Comparison of ENCODE assay signal across 15 cellular contexts in the genomic region with DNA sequence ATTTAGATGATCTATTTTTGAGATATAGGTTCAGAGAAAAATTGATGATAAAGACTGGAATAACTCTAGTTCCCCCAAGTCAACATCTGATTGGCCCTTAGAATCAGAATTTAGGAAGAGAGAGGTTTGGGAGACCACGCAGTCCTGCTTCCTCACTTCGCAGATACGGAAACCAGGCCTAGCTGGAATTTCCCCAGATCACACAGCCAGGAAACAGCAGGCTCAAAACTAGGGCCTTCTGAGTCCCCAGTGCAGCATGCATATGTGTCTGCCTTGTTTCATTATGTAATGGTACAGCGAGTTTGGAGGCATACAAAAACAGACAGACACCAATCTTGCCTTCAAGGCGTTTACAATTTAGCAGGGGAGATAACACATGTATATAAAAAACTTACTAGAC.
A peak's percentile ranks its signal among the peaks of the same experiment; 100 is the strongest.
DNase-seq lines count a peak whose midpoint lies in the region; ATAC-seq, FAIRE-seq and TF ChIP-seq lines count a peak whose summit lies in the region.
"Had no signal": no experiment of that assay in that cellular context is flagged by ENCODE, and none has a peak within 500 bp of the region (broad histone marks: within the 10 kb centered on the region; RNA-seq: fewer than 3 reads in every experiment).

No MANE protein-coding gene starts in this region.

- peak; percentile 38 for FAIRE-seq in GM12891 (lab: Jason Lieb, UNC)
- FAIRE-seq: GM12878, GM19239, HTR-8/SVneo had no signal

- peaks cover 3% of the 10 kb centered on the region for H3K27me3 Mint-ChIP-seq in activated CD4-positive, alpha-beta T cell treated with anti-CD3 and anti-CD28 coated beads, Interleukin-2, amount 10 ng/mL, durations not matched to agents 24 days and 14 days
- H3K27me3 Mint-ChIP-seq: CD4-positive, alpha-beta memory T cell had no signal

- DNase-seq in activated CD4-positive, alpha-beta T cell treated with anti-CD3 and anti-CD28 coated beads, Interleukin-2, amount 10 ng/mL, durations not matched to agents 24 days and 14 days, result no peak
- no peak for DNase-seq in activated CD4-positive, alpha-beta T cell treated with anti-CD3 and anti-CD28 coated beads for 4 hours
- DNase-seq in GM12891 (ENCODE audit: insufficient read length, low spot score) (no peak), dermis blood vessel endothelial cell (peak; percentile 67), lung microvascular endothelial cell (ENCODE audit: low read depth in 2 of 2) (peak; percentile 70 to 77), NCI-H510A (lab: John Stamatoyannopoulos, UW) (no peak), left colon (no peak)
- DNase-seq: C1 segment of cervical spinal cord; CD4-positive, alpha-beta memory T cell; DMS79; GOT3 had no signal

- H3K4me1 Mint-ChIP-seq in activated CD4-positive, alpha-beta T cell treated with anti-CD3 and anti-CD28 coated beads, Interleukin-2, amount 10 ng/mL, durations not matched to agents 24 days and 14 days, result peaks cover 28% of the 10 kb centered on the region

- intact Hi-C loops in activated CD4-positive, alpha-beta T cell treated with anti-CD3 and anti-CD28 coated beads, Interleukin-2, amount 10 ng/mL, durations not matched to agents 24 days and 14 days (cut with micrococcal nuclease), result no loop called here
- intact Hi-C loops in left colon (cut with DNase I, micrococcal nuclease), result no loop called here

- no peak for TF ChIP-seq POLR2A in GM12891 (IDR thresholded peaks at IDR 0.05; ENCODE audit: low read depth, low read length)

- H3K4me3 Mint-ChIP-seq in activated CD4-positive, alpha-beta T cell treated with anti-CD3 and anti-CD28 coated beads, Interleukin-2, amount 10 ng/mL, durations not matched to agents 24 days and 14 days, result no peak overlapping the region
- H3K4me3 Mint-ChIP-seq: CD4-positive, alpha-beta memory T cell had no signal

- H3K36me3 Mint-ChIP-seq in activated CD4-positive, alpha-beta T cell treated with anti-CD3 and anti-CD28 coated beads, Interleukin-2, amount 10 ng/mL, durations not matched to agents 24 days and 14 days (ENCODE audit: low read depth), result no peaks in the 10 kb centered on the region

- peak overlapping the region; percentile 13 for H3K27ac Mint-ChIP-seq in activated CD4-positive, alpha-beta T cell treated with anti-CD3 and anti-CD28 coated beads, Interleukin-2, amount 10 ng/mL, durations not matched to agents 24 days and 14 days

- H3K9me3 Mint-ChIP-seq in activated CD4-positive, alpha-beta T cell treated with anti-CD3 and anti-CD28 coated beads, Interleukin-2, amount 10 ng/mL, durations not matched to agents 24 days and 14 days, result no peaks in the 10 kb centered on the region
- H3K9me3 Mint-ChIP-seq: CD4-positive, alpha-beta memory T cell had no signal

- no peak for ATAC-seq in HG02571 (IDR thresholded peaks at IDR 0.05; ENCODE audit: unreplicated experiment)
- no peak for ATAC-seq in left colon
- ATAC-seq: GM12878 had no signal

TF ChIP-seq in GM12891, 5 proteins besides CTCF, POLR2A, EP300 and RAD21:
- TF ChIP-seq TAF1 (IDR thresholded peaks at IDR 0.05; ENCODE audit: low read depth, low read length), result no peak
- no peak for TF ChIP-seq PAX5 (IDR thresholded peaks at IDR 0.05; ENCODE audit: insufficient read depth, low read length, severe bottlenecking)
- TF ChIP-seq POLR2AphosphoS5 (IDR thresholded peaks at IDR 0.05; ENCODE audit: low read depth, low read length), result no peak
- no peak for TF ChIP-seq POU2F2 (IDR thresholded peaks at IDR 0.05; ENCODE audit: low read depth, low read length)
- no peak for TF ChIP-seq SPI1 (IDR thresholded peaks at IDR 0.05; ENCODE audit: low read depth, low read length)

Comparison
In these comparisons a context has a peak if more than half of its experiments do, and no peak if none do; other contexts are left out.
1. DNase-seq: peak in dermis blood vessel endothelial cell (single experiment) and lung microvascular endothelial cell (2 of 2); none in activated CD4-positive, alpha-beta T cell treated with anti-CD3 and anti-CD28 coated beads, Interleukin-2, amount 10 ng/mL, durations not matched to agents 24 days and 14 days (single experiment), activated CD4-positive, alpha-beta T cell treated with anti-CD3 and anti-CD28 coated beads for 4 hours (0 of 2), GM12891 (single experiment), NCI-H510A (single experiment) and left colon (0 of 2).